31 cellular contexts compared by ENCODE assay signal in genomic region chr2:230097841-230098240, GRCh38. TPM values are rescaled to one million over a fixed set of nuclear protein-coding genes. Genes with fewer than 3 reads are reported as not detected.
"Had no signal": no experiment of that assay in that cellular context is flagged by ENCODE, and none has a peak within 500 bp of the region (broad histone marks: within the 10 kb centered on the region; RNA-seq: fewer than 3 reads in every experiment).

No MANE protein-coding gene starts in this region.

- DNase-seq: activated CD4-positive, alpha-beta memory T cell treated with anti-CD3 and anti-CD28 coated beads, Interleukin-2, amount 10 ng/mL, durations not matched to agents 7 days and 5 days; activated CD4-positive, alpha-beta T cell treated with anti-CD3 and anti-CD28 coated beads, Interleukin-2, amount 10 ng/mL, durations not matched to agents 24 days and 14 days; activated CD8-positive, alpha-beta memory T cell treated with anti-CD3 and anti-CD28 coated beads, Interleukin-2, amount 50 U/mL, for 48 hours; activated gamma-delta T cell treated with Interleukin-2 at 50 U/mL for 16 hours; activated naive CD4-positive, alpha-beta T cell treated with anti-CD3 and anti-CD28 coated beads, Interleukin-2, amount 50 U/mL, for 16 hours; activated T-cell treated with anti-CD3 and anti-CD28 coated beads, Interleukin-2, amount 50 U/mL, for 24 hours; amniotic stem cell; dermis blood vessel endothelial cell; effector CD8-positive, alpha-beta T cell; islet precursor cell; left ventricle myocardium inferior; naive B cell; nephron progenitor cell; retina; stimulated activated CD4-positive, alpha-beta T cell treated with anti-CD3 and anti-CD28 coated beads, Interleukin-4, amount 100 ng/mL, for 24 hours; stimulated activated naive CD8-positive, alpha-beta T cell treated with anti-CD3 and anti-CD28 coated beads, Interleukin-15, amount 100 ng/mL, for 72 hours; substantia nigra; T-helper 9 cell; upper lobe of left lung had no signal

- H3K4me2 ChIP-seq: hepatocyte had no signal

- ATAC-seq: activated CD4-positive, CD25-positive, alpha-beta regulatory T cell treated with anti-CD3 and anti-CD28 coated beads, Interleukin-2, amount 50 U/mL, for 24 hours; activated T-helper 17 cell treated with anti-CD3 and anti-CD28 coated beads, Interleukin-2, amount 50 U/mL, for 72 hours; stimulated activated memory B cell treated with anti-CD40 and anti-IgM and Interleukin-4, amounts not matched to agents 10 μg/mL and 1 μg/mL and 100 μg/mL, for 72 hours; stimulated activated naive CD8-positive, alpha-beta T cell treated with anti-CD3 and anti-CD28 coated beads, Interleukin-15, amount 100 ng/mL, for 72 hours had no signal

- H2AFZ ChIP-seq: hepatocyte had no signal

- H3K9me3 ChIP-seq: neutrophil had no signal

- H3K27me3 ChIP-seq: breast epithelium, hepatocyte, neutrophil, upper lobe of left lung, vagina had no signal

- H3K4me1 Mint-ChIP-seq: activated CD4-positive, alpha-beta memory T cell treated with anti-CD3 and anti-CD28 coated beads, Interleukin-2, amount 10 ng/mL, durations not matched to agents 7 days and 5 days; activated CD4-positive, alpha-beta T cell treated with anti-CD3 and anti-CD28 coated beads, Interleukin-2, amount 10 ng/mL, durations not matched to agents 24 days and 14 days; activated T-helper 17 cell treated with anti-CD3 and anti-CD28 coated beads, Interleukin-2, amount 50 U/mL, for 72 hours; central memory CD8-positive, alpha-beta T cell; mesothelial cell of epicardium; naive B cell; nephron progenitor cell; stimulated activated memory B cell treated with anti-CD40 and anti-IgM and Interleukin-4, amounts not matched to agents 10 μg/mL and 1 μg/mL and 100 μg/mL, for 72 hours; stimulated activated naive CD8-positive, alpha-beta T cell treated with anti-CD3 and anti-CD28 coated beads, Interleukin-15, amount 100 ng/mL, for 72 hours had no signal

- H3K27me3 Mint-ChIP-seq: naive B cell; stimulated activated memory B cell treated with anti-CD40 and anti-IgM and Interleukin-4, amounts not matched to agents 10 μg/mL and 1 μg/mL and 100 μg/mL, for 72 hours had no signal

- H3K4me3 Mint-ChIP-seq: activated CD4-positive, alpha-beta memory T cell treated with anti-CD3 and anti-CD28 coated beads, Interleukin-2, amount 10 ng/mL, durations not matched to agents 7 days and 5 days; activated CD4-positive, alpha-beta T cell treated with anti-CD3 and anti-CD28 coated beads, Interleukin-2, amount 10 ng/mL, durations not matched to agents 24 days and 14 days; activated T-cell treated with anti-CD3 and anti-CD28 coated beads, Interleukin-2, amount 50 U/mL, for 24 hours; activated T-helper 17 cell treated with anti-CD3 and anti-CD28 coated beads, Interleukin-2, amount 50 U/mL, for 72 hours; central memory CD8-positive, alpha-beta T cell; mesothelial cell of epicardium; naive B cell; nephron progenitor cell; stimulated activated memory B cell treated with anti-CD40 and anti-IgM and Interleukin-4, amounts not matched to agents 10 μg/mL and 1 μg/mL and 100 μg/mL, for 72 hours; stimulated activated naive CD8-positive, alpha-beta T cell treated with anti-CD3 and anti-CD28 coated beads, Interleukin-15, amount 100 ng/mL, for 72 hours; T-helper 1 cell treated with Interleukin-12 subunit alpha and Interleukin-12 subunit beta and Interleukin-4 antibody, amounts not matched to agents 30 μg/mL and 1 μg/mL, for 36 hours had no signal

- H3K36me3 Mint-ChIP-seq: mesothelial cell of epicardium had no signal

- H3K27ac ChIP-seq: breast epithelium, hepatocyte, left ventricle myocardium inferior, neutrophil, skin epidermis, upper lobe of left lung, vagina, VCaP had no signal

- H3K27ac Mint-ChIP-seq: activated CD4-positive, alpha-beta memory T cell treated with anti-CD3 and anti-CD28 coated beads, Interleukin-2, amount 10 ng/mL, durations not matched to agents 7 days and 5 days; activated CD4-positive, alpha-beta T cell treated with anti-CD3 and anti-CD28 coated beads, Interleukin-2, amount 10 ng/mL, durations not matched to agents 24 days and 14 days; activated T-cell treated with anti-CD3 and anti-CD28 coated beads, Interleukin-2, amount 50 U/mL, for 24 hours; activated T-helper 17 cell treated with anti-CD3 and anti-CD28 coated beads, Interleukin-2, amount 50 U/mL, for 72 hours; mesothelial cell of epicardium; naive B cell; nephron progenitor cell; stimulated activated memory B cell treated with anti-CD40 and anti-IgM and Interleukin-4, amounts not matched to agents 10 μg/mL and 1 μg/mL and 100 μg/mL, for 72 hours; stimulated activated naive CD8-positive, alpha-beta T cell treated with anti-CD3 and anti-CD28 coated beads, Interleukin-15, amount 100 ng/mL, for 72 hours; T-helper 1 cell treated with Interleukin-12 subunit alpha and Interleukin-12 subunit beta and Interleukin-4 antibody, amounts not matched to agents 30 μg/mL and 1 μg/mL, for 36 hours had no signal

- H3K36me3 ChIP-seq: breast epithelium, left ventricle myocardium inferior, neutrophil, upper lobe of left lung, vagina had no signal

- H3K4me1 ChIP-seq: breast epithelium, left ventricle myocardium inferior, upper lobe of left lung, vagina had no signal

- H3K4me3 ChIP-seq: breast epithelium, hepatocyte, left ventricle myocardium inferior, skin epidermis, upper lobe of left lung, vagina had no signal

RNA-seq across cellular contexts. Expression of gene SLC16A14, which starts 29.1 kb away (rescaled TPM):
- total RNA-seq: activated T-helper 17 cell treated with anti-CD3 and anti-CD28 coated beads, Interleukin-2, amount 50 U/mL, for 72 hours had no signal
